ENCODE assay signal across 8 cellular contexts in genomic region chr1:170074250-170075157, GRCh38. TPM values are rescaled to one million over a fixed set of nuclear protein-coding genes. Genes with fewer than 3 reads are reported as not detected.
DNase-seq lines count a peak whose midpoint lies in the region; TF ChIP-seq lines count a peak whose summit lies in the region.

KIFAP3 (minus strand) TSS chr1:170074695; CDS start chr1:170074467, 228 bp downstream.

- no peak within 1 kb of the TSS for H3T11ph ChIP-seq in H9 (ENCODE audit: low read length)

- no peak within 1 kb of the TSS for H4K5ac ChIP-seq in H9 (ENCODE audit: insufficient read length, low read depth, low read length)

- H3K23me2 ChIP-seq in H9 (ENCODE audit: insufficient read length, low read depth, low read length, poor library complexity, severe bottlenecking), result peaks cover 6% of the 10 kb centered on the region

- H2BK5ac ChIP-seq in H9 (ENCODE audit: insufficient read length, low read length), result no peak within 1 kb of the TSS

- H3K36me3 Mint-ChIP-seq in H9 (ENCODE audit: insufficient read depth in 1 of 3, low read depth in 3 of 3) (peaks cover 0 to 1% (median 0%) of the 10 kb centered on the region in 3 experiments; a peak in 2 of 7 replicates), neural crest cell (ENCODE audit: low read depth) (no peaks in the 10 kb centered on the region)

- H2BK15ac ChIP-seq in H9 (ENCODE audit: low read depth, low read length), result no peak within 1 kb of the TSS; the same call in 1 of the 2 replicates

- H3K4me3 ChIP-seq in MG63 (peak within 1 kb of the TSS; percentile 66), fibroblast of villous mesenchyme (ENCODE audit: low read depth, low read length) (peak within 1 kb of the TSS; percentile 85)

- no peaks in the 10 kb centered on the region for H3K36me3 ChIP-seq in MG63

- H3K4ac ChIP-seq in H9 (ENCODE audit: low read depth, low read length), result no peak within 1 kb of the TSS

- peak within 1 kb of the TSS; percentile 39 for H3K9ac ChIP-seq in H9 (ENCODE audit: extremely low read depth, insufficient read length, low read length)

- no peak within 1 kb of the TSS for H2BK20ac ChIP-seq in H9 (ENCODE audit: low read depth, low read length, poor library complexity, severe bottlenecking)

- no peaks in the 10 kb centered on the region for H3K4me1 ChIP-seq in H9 (ENCODE audit: insufficient read depth, low read length)

- H3K4me1 Mint-ChIP-seq in H9 (peaks cover 16 to 19% of the 10 kb centered on the region in 2 experiments), neural crest cell (peaks cover 23% of the 10 kb centered on the region)

- H3K56ac ChIP-seq in H9 (ENCODE audit: insufficient read length, low read depth, low read length), result no peak within 1 kb of the TSS

- DNase-seq in G401 (ENCODE audit: low spot score), result peak; percentile 96
- peak; percentile 99 for DNase-seq in H9
- peak; percentile 99 for DNase-seq in MG63
- peak; percentile 97 for DNase-seq in SIG-M5 (lab: John Stamatoyannopoulos, UW)
- DNase-seq in activated gamma-delta T cell treated with Interleukin-2 at 50 U/mL for 16 hours, result peak; percentile 93
- DNase-seq in fibroblast of villous mesenchyme (ENCODE audit: low read depth), result peak; percentile 97
- peak; percentile 89 for DNase-seq in neural crest cell (ENCODE audit: low read depth, low spot score)
- DNase-seq in stromal cell of bone marrow (ENCODE audit: low read depth), result peak; percentile 97

- peak within 1 kb of the TSS; percentile 92 for H3K4me2 ChIP-seq in H9 (ENCODE audit: insufficient read depth, insufficient read length, low read length)

- H3K27ac ChIP-seq in H9 (ENCODE audit: insufficient read length, low read depth, low read length), result no peak within 1 kb of the TSS

- H3K9me3 Mint-ChIP-seq in H9 (peaks cover 9 to 11% of the 10 kb centered on the region in 2 experiments; a peak in 4 of 5 replicates), neural crest cell (peaks cover 6% of the 10 kb centered on the region)

- WGBS in H9 (ENCODE audit: extremely low coverage, insufficient read length, low lambda C conversion rate), result no CpG with 5 or more reads among the region's 39 CpGs

- H2AK5ac ChIP-seq in H9 (ENCODE audit: insufficient read length, low read length), result no peak within 1 kb of the TSS

- H4K20me1 ChIP-seq in H9 (ENCODE audit: control insufficient read depth, insufficient read depth, insufficient read length), result no peaks in the 10 kb centered on the region

- H2BK12ac ChIP-seq in H9 (ENCODE audit: insufficient read length, low read depth, low read length), result no peak within 1 kb of the TSS

- no peaks in the 10 kb centered on the region for H3K27me3 ChIP-seq in H9 (ENCODE audit: insufficient read depth, low read length)
- H3K27me3 ChIP-seq in MG63, result no peaks in the 10 kb centered on the region

- peak; percentile 65 for TF ChIP-seq CTCF in H9 (conservative IDR thresholded peaks at IDR 0.05)
- peak; percentile 66 for TF ChIP-seq CTCF in fibroblast of villous mesenchyme (IDR thresholded peaks at IDR 0.05; ENCODE audit: insufficient read depth, low read depth, low read length)
- TF ChIP-seq CTCF in neural crest cell (conservative IDR thresholded peaks at IDR 0.05), result peak; percentile 65

- H3K27ac Mint-ChIP-seq in H9 (peak within 1 kb of the TSS; percentile 12 to 84 (median 57); a peak in 4 of 7 replicates), neural crest cell (ENCODE audit: unreplicated experiment) (peak within 1 kb of the TSS; percentile 61)

- H3K4me3 Mint-ChIP-seq in H9 (peak within 1 kb of the TSS; percentile 79 to 88), neural crest cell (peak within 1 kb of the TSS; percentile 96)

- no peaks in the 10 kb centered on the region for H3K27me3 Mint-ChIP-seq in H9 (ENCODE audit: low read depth)
- H3K27me3 Mint-ChIP-seq in neural crest cell (ENCODE audit: low read depth), result no peaks in the 10 kb centered on the region

- H3K79me2 ChIP-seq in H9 (ENCODE audit: insufficient read depth, low read length), result no peaks in the 10 kb centered on the region

- no peaks in the 10 kb centered on the region for H3K79me1 ChIP-seq in H9 (ENCODE audit: insufficient read depth, low read depth, low read length, poor library complexity, severe bottlenecking)

- H2BK120ac ChIP-seq in H9 (ENCODE audit: low read depth, low read length, poor library complexity, severe bottlenecking), result no peak within 1 kb of the TSS

- no peak within 1 kb of the TSS for H3K23ac ChIP-seq in H9 (ENCODE audit: insufficient read length, low read depth, low read length)

- H3K9me3 ChIP-seq in H9 (ENCODE audit: control insufficient read depth, low read depth, low read length), result no peaks in the 10 kb centered on the region
- no peaks in the 10 kb centered on the region for H3K9me3 ChIP-seq in MG63

- no peak within 1 kb of the TSS for H4K8ac ChIP-seq in H9 (replicated peaks; ENCODE audit: insufficient read length, low read depth, low read length)

- no peak within 1 kb of the TSS for H4K91ac ChIP-seq in H9 (ENCODE audit: insufficient read length, low read depth, low read length)

- no peak within 1 kb of the TSS for H3K18ac ChIP-seq in H9 (ENCODE audit: insufficient read length, low read depth, low read length)

- H2AFZ ChIP-seq in H9 (ENCODE audit: low read length), result peak within 1 kb of the TSS; percentile 79

- in situ Hi-C loops in G401 (cut with HindIII; ENCODE audit: low sequenced_read_pairs), result no loop called here

- H3K14ac ChIP-seq in H9 (ENCODE audit: insufficient read depth, low read length), result 0 out of 2 replicates have a peak within 1 kb of the TSS, but pooled peaks have one; percentile 6

RNA-seq across cellular contexts. Expression of gene KIFAP3, which starts in this region (rescaled TPM):
- 34.5 and 51.5 TPM in 2 replicates for total RNA-seq in G401 (2014; rRNA removed; shearing (Covaris generic))
- 3.8 TPM in 2 replicates for total RNA-seq in H9 (2021)
- 13.8 and 19.6 TPM in 2 replicates for total RNA-seq in MG63 (2014; rRNA removed; shearing (Covaris generic); ENCODE audit: low replicate concordance)
- total RNA-seq in fibroblast of villous mesenchyme, result 22.5 and 38.9 TPM in 2 replicates
- total RNA-seq in neural crest cell, result 19.2 and 19.6 TPM in 2 replicates
